In genomic region chr3:143751643-143752178, GRCh38 we compare ENCODE assay signal across 10 cellular contexts.
DNase-seq lines count a peak whose midpoint lies in the region; ATAC-seq and TF ChIP-seq lines count a peak whose summit lies in the region.
"Had no signal": no experiment of that assay in that cellular context is flagged by ENCODE, and none has a peak within 500 bp of the region (broad histone marks: within the 10 kb centered on the region; RNA-seq: fewer than 3 reads in every experiment).

No MANE protein-coding gene starts in this region.

- intact Hi-C loops in stomach (cut with DNase I; ENCODE audit: low total_unique reads), result no loop called here

- no peak for TF ChIP-seq CTCF in stomach (IDR thresholded peaks at IDR 0.05)

- POLR2A ChIA-PET in naive thymus-derived CD8-positive, alpha-beta T cell (lab: Charles Lee), result interaction anchor here (0.6 to 2.8 kb wide), 4 partner anchors 221 to 1604 kb away, joined by 3 to 20 read pairs (median 7); partner anchors contain the start of genes ATR, CHST2 and DIPK2A

- no peaks in the 10 kb centered on the region for H3K36me3 ChIP-seq in stomach
- H3K36me3 ChIP-seq: left lung had no signal

- no peak overlapping the region for H3K27ac ChIP-seq in stomach
- H3K27ac ChIP-seq: dorsolateral prefrontal cortex, left lung had no signal

- H3K4me3 Mint-ChIP-seq in naive thymus-derived CD8-positive, alpha-beta T cell, result peak overlapping the region; percentile 49 to 92 (median 69)

- no peak overlapping the region for H3K4me3 ChIP-seq in stomach
- H3K4me3 ChIP-seq: dorsolateral prefrontal cortex, left lung had no signal

- no peak for TF ChIP-seq EP300 in stomach (IDR thresholded peaks at IDR 0.05)

- TF ChIP-seq POLR2A in stomach (IDR thresholded peaks at IDR 0.05), result no peak

- peaks cover 0 to 4% (median 0%) of the 10 kb centered on the region in 3 donors for H3K36me3 Mint-ChIP-seq in naive thymus-derived CD8-positive, alpha-beta T cell

- ATAC-seq in GM18867 (IDR thresholded peaks at IDR 0.05; ENCODE audit: unreplicated experiment) (peak; percentile 75), HG02885 (IDR thresholded peaks at IDR 0.05; ENCODE audit: poor library complexity, unreplicated experiment) (peak; percentile 76)
- ATAC-seq in naive thymus-derived CD8-positive, alpha-beta T cell, result peak; percentile 81 to 84
- ATAC-seq: left lung had no signal

- DNase-seq in activated CD4-positive, CD25-positive, alpha-beta regulatory T cell treated with anti-CD3 and anti-CD28 coated beads, Interleukin-2, amount 50 U/mL, for 72 hours, result peak; percentile 51
- DNase-seq in naive thymus-derived CD8-positive, alpha-beta T cell, result peak in 8 of 10 donors; percentile 13 to 80 (median 56)
- DNase-seq in stomach, result no peak
- no peak for DNase-seq in AG08396 (ENCODE audit: low spot score)
- no peak for DNase-seq in DMS153 treated with DMSO at 0.1 percent for 48 hours (lab: John Stamatoyannopoulos, UW; ENCODE audit: unreplicated experiment)
- no peak for DNase-seq in C1 segment of cervical spinal cord (lab: John Stamatoyannopoulos, UW)
- DNase-seq: dorsolateral prefrontal cortex, left lung had no signal

- H3K27me3 ChIP-seq in stomach, result no peaks in the 10 kb centered on the region
- H3K27me3 ChIP-seq: dorsolateral prefrontal cortex, left lung had no signal

- no peaks in the 10 kb centered on the region for H3K9me3 ChIP-seq in stomach
- H3K9me3 ChIP-seq: left lung had no signal

- no peaks in the 10 kb centered on the region for H3K27me3 Mint-ChIP-seq in naive thymus-derived CD8-positive, alpha-beta T cell

- H3K4me1 ChIP-seq in stomach, result no peaks in the 10 kb centered on the region

- 64 to 77% (median 69%) methylated on average over 4 of the region's 4 CpGs for WGBS in stomach, 5 donors

- peaks cover 26 to 52% (median 41%) of the 10 kb centered on the region in 4 donors for H3K4me1 Mint-ChIP-seq in naive thymus-derived CD8-positive, alpha-beta T cell

- H3K9me3 Mint-ChIP-seq in naive thymus-derived CD8-positive, alpha-beta T cell, result no peaks in the 10 kb centered on the region

- H3K27ac Mint-ChIP-seq in naive thymus-derived CD8-positive, alpha-beta T cell, result peak overlapping the region; percentile 91 to 99 (median 96)

Comparison
In these comparisons a context has a peak if more than half of its experiments do, and no peak if none do; other contexts are left out.
1. DNase-seq: peak in activated CD4-positive, CD25-positive, alpha-beta regulatory T cell treated with anti-CD3 and anti-CD28 coated beads, Interleukin-2, amount 50 U/mL, for 72 hours (single experiment) and naive thymus-derived CD8-positive, alpha-beta T cell (8 of 10); none in stomach (single experiment), AG08396 (single experiment), DMS153 treated with DMSO at 0.1 percent for 48 hours (single experiment) and C1 segment of cervical spinal cord (0 of 14).
2. Peak in every context shown above with its lines, with median percentiles within 50 percentile points of each other: ATAC-seq.